Comparison of ENCODE assay signal across 8 cellular contexts in the genomic region with DNA sequence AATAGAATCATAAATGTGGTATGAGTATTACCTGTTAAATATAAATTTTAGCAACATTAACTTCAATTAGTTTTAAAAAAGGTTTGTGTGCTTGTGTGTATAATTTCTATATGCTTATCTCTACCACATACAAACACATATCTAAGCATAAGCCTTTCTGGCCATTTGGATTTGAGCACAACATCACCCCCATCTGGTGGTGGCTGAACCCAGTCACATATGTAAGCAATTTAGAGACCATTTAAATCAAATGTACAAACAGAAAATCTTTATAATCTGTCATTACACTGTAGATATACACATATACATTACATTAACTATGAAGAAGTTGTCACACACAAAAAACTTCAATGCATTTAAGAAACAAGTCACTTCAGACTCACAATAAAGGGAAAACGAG. TPM values are rescaled to one million over a fixed set of nuclear protein-coding genes. Genes with fewer than 3 reads are reported as not detected.
A peak's percentile ranks its signal among the peaks of the same experiment; 100 is the strongest.
DNase-seq lines count a peak whose midpoint lies in the region; ATAC-seq, FAIRE-seq and TF ChIP-seq lines count a peak whose summit lies in the region.

No MANE protein-coding gene starts in this region.

- peak; percentile 90 for FAIRE-seq in D721Med (lab: Jason Lieb, UNC)

- H3K4me1 ChIP-seq in HAP-1 = no peaks in the 10 kb centered on the region
- H3K4me1 ChIP-seq in testis = no peaks in the 10 kb centered on the region

- H3K9me3 ChIP-seq in HAP-1 = no peaks in the 10 kb centered on the region
- no peaks in the 10 kb centered on the region for H3K9me3 ChIP-seq in testis

- WGBS in testis, 2 donors = 74 to 96% methylated on average over 1 of the region's 1 CpG

- in situ Hi-C loops in HAP-1 (cut with MboI; ENCODE audit: low sequenced_read_pairs) = no loop called here
- in situ Hi-C loops in SK-MEL-5 (cut with HindIII; ENCODE audit: low pct_unique_long_range_greater_than_20kb, low sequenced_read_pairs) = no loop called here

- ATAC-seq in HG03354 (IDR thresholded peaks at IDR 0.05; ENCODE audit: poor library complexity, severe bottlenecking, unreplicated experiment) = no peak

- peak; percentile 57 for TF ChIP-seq CTCF in D721Med (IDR thresholded peaks at IDR 0.05; ENCODE audit: insufficient read depth, missing control alignments)
- no peak for TF ChIP-seq CTCF in testis (IDR thresholded peaks at IDR 0.05)

- H3K27me3 ChIP-seq in HAP-1 (ENCODE audit: low read depth) = no peaks in the 10 kb centered on the region
- no peaks in the 10 kb centered on the region for H3K27me3 ChIP-seq in testis

- DNase-seq in D721Med (ENCODE audit: insufficient read length, low spot score) = no peak
- DNase-seq in HAP-1 (ENCODE audit: low spot score in 2 of 2) = peak; percentile 34 to 37
- peak; percentile 85 for DNase-seq in SK-MEL-5 (ENCODE audit: low read depth, low spot score)
- DNase-seq in fibroblast of peridontal ligament (ENCODE audit: extremely low read depth) = peak; percentile 64
- DNase-seq in testis = peak; percentile 40
- DNase-seq in activated naive CD4-positive, alpha-beta T cell (lab: John Stamatoyannopoulos, UW) = no peak
- no peak for DNase-seq in posterior vena cava (ENCODE audit: low spot score)

- intact Hi-C loops in testis (cut with DNase I; ENCODE audit: low total_unique reads) (no loop called here), posterior vena cava (cut with DNase I) (no loop called here)

- no peak overlapping the region for H3K27ac ChIP-seq in testis

- TF ChIP-seq POLR2A in testis (IDR thresholded peaks at IDR 0.05) = no peak

- H3K4me3 ChIP-seq in HAP-1 = no peak overlapping the region
- H3K4me3 ChIP-seq in testis = no peak overlapping the region

- no peaks in the 10 kb centered on the region for H3K36me3 ChIP-seq in HAP-1 (replicated peaks)
- H3K36me3 ChIP-seq in testis (ENCODE audit: low read depth, missing control alignments) = no peaks in the 10 kb centered on the region

RNA-seq across cellular contexts. Expression of a gene that starts 31.7 kb away (rescaled TPM):
- not detected in 2 replicates for total RNA-seq in SK-MEL-5 (2014; rRNA removed; shearing (Covaris generic))
- not detected in 2 replicates for polyA plus RNA-seq in SK-MEL-5 (2015; cell fraction: cytosol; rRNA removed)
- not detected in 2 replicates for polyA plus RNA-seq in SK-MEL-5 (2015; cell fraction: nucleus; rRNA removed)
- total RNA-seq in testis (not detected), posterior vena cava (not detected)
- polyA plus RNA-seq in testis (ENCODE audit: insufficient read depth, low read depth, low replicate concordance) = 0.11 TPM

Comparison
In these comparisons a context has a peak if more than half of its experiments do, and no peak if none do; other contexts are left out.
1. DNase-seq: peak in HAP-1 (2 of 2), SK-MEL-5 (single experiment), fibroblast of peridontal ligament (single experiment) and testis (single experiment); none in D721Med (single experiment), activated naive CD4-positive, alpha-beta T cell (0 of 4) and posterior vena cava (single experiment).